In genomic region chrX:111133389-111133788, GRCh38 we compare ENCODE assay signal across 19 cellular contexts. TPM values are rescaled to one million over a fixed set of nuclear protein-coding genes. Genes with fewer than 3 reads are reported as not detected.
DNase-seq lines count a peak whose midpoint lies in the region; ATAC-seq and TF ChIP-seq lines count a peak whose summit lies in the region.
"Had no signal": no experiment of that assay in that cellular context is flagged by ENCODE, and none has a peak within 500 bp of the region (broad histone marks: within the 10 kb centered on the region; RNA-seq: fewer than 3 reads in every experiment).

No MANE protein-coding gene starts in this region.

- TF ChIP-seq CTCF in fibroblast of villous mesenchyme (IDR thresholded peaks at IDR 0.05; ENCODE audit: insufficient read depth, low read depth, low read length), result no peak

- H3K36me3 Mint-ChIP-seq in activated naive CD4-positive, alpha-beta T cell treated with anti-CD3 and anti-CD28 coated beads, Interleukin-2, amount 50 U/mL, for 24 hours, result no peaks in the 10 kb centered on the region
- no peaks in the 10 kb centered on the region for H3K36me3 Mint-ChIP-seq in stimulated activated naive B cell treated with anti-CD40 and anti-IgM and Interleukin-4, amounts not matched to agents 10 μg/mL and 1 μg/mL and 100 μg/mL, for 72 hours

- no peaks in the 10 kb centered on the region for H3K4me1 Mint-ChIP-seq in activated naive CD4-positive, alpha-beta T cell treated with anti-CD3 and anti-CD28 coated beads, Interleukin-2, amount 50 U/mL, for 24 hours
- peaks cover 0 to 16% of the 10 kb centered on the region in 2 donors for H3K4me1 Mint-ChIP-seq in stimulated activated naive B cell treated with anti-CD40 and anti-IgM and Interleukin-4, amounts not matched to agents 10 μg/mL and 1 μg/mL and 100 μg/mL, for 72 hours

- no peak for DNase-seq in activated naive CD4-positive, alpha-beta T cell (lab: John Stamatoyannopoulos, UW)
- peak; percentile 16 for DNase-seq in amniotic epithelial cell (ENCODE audit: low read depth)
- DNase-seq in fibroblast of villous mesenchyme (ENCODE audit: low read depth), result peak; percentile 13
- DNase-seq in stimulated activated naive B cell treated with anti-CD40 and anti-IgM and Interleukin-4, amounts not matched to agents 10 μg/mL and 1 μg/mL and 100 μg/mL, for 72 hours, result no peak
- no peak for DNase-seq in stimulated activated CD4-positive, alpha-beta T cell treated with anti-CD3 and anti-CD28 coated beads, Interleukin-4, amount 100 ng/mL, for 1 hour
- DNase-seq in DMS 273 (lab: John Stamatoyannopoulos, UW; ENCODE audit: unreplicated experiment), result no peak
- DNase-seq in Ammon's horn (ENCODE audit: low spot score), result no peak
- DNase-seq: CD4-positive, alpha-beta T cell; DMS79 treated with DMSO at 0.1 percent for 48 hours; GDM1; H7; NCI-H1436; NCI-H2081 treated with DMSO at 0.1 percent for 48 hours; NCI-H524; RPMI8226; SJCRH30 had no signal

- peak; percentile 74 to 79 for ATAC-seq in stimulated activated naive B cell treated with anti-CD40 and anti-IgM and Interleukin-4, amounts not matched to agents 10 μg/mL and 1 μg/mL and 100 μg/mL, for 72 hours (replicated peaks)
- ATAC-seq: HepG2 had no signal

- no peak overlapping the region for H3K4me3 Mint-ChIP-seq in activated naive CD4-positive, alpha-beta T cell treated with anti-CD3 and anti-CD28 coated beads, Interleukin-2, amount 50 U/mL, for 24 hours
- H3K4me3 Mint-ChIP-seq in stimulated activated naive B cell treated with anti-CD40 and anti-IgM and Interleukin-4, amounts not matched to agents 10 μg/mL and 1 μg/mL and 100 μg/mL, for 72 hours, result no peak overlapping the region
- H3K4me3 Mint-ChIP-seq: CD4-positive, alpha-beta T cell had no signal

- H3K9me3 Mint-ChIP-seq in activated naive CD4-positive, alpha-beta T cell treated with anti-CD3 and anti-CD28 coated beads, Interleukin-2, amount 50 U/mL, for 24 hours, result no peaks in the 10 kb centered on the region
- H3K9me3 Mint-ChIP-seq in stimulated activated naive B cell treated with anti-CD40 and anti-IgM and Interleukin-4, amounts not matched to agents 10 μg/mL and 1 μg/mL and 100 μg/mL, for 72 hours, result peaks cover 2 to 3% of the 10 kb centered on the region in 2 donors
- H3K9me3 Mint-ChIP-seq: CD4-positive, alpha-beta T cell had no signal

- H3K27me3 Mint-ChIP-seq in activated naive CD4-positive, alpha-beta T cell treated with anti-CD3 and anti-CD28 coated beads, Interleukin-2, amount 50 U/mL, for 24 hours, result no peaks in the 10 kb centered on the region
- H3K27me3 Mint-ChIP-seq in stimulated activated naive B cell treated with anti-CD40 and anti-IgM and Interleukin-4, amounts not matched to agents 10 μg/mL and 1 μg/mL and 100 μg/mL, for 72 hours, result peaks cover 0 to 3% of the 10 kb centered on the region in 2 donors
- H3K27me3 Mint-ChIP-seq: CD4-positive, alpha-beta T cell had no signal

- no peak overlapping the region for H3K4me3 ChIP-seq in fibroblast of villous mesenchyme (ENCODE audit: low read depth, low read length)
- H3K4me3 ChIP-seq: SJCRH30 had no signal

- peak overlapping the region; percentile 42 for H3K27ac Mint-ChIP-seq in activated naive CD4-positive, alpha-beta T cell treated with anti-CD3 and anti-CD28 coated beads, Interleukin-2, amount 50 U/mL, for 24 hours
- no peak overlapping the region for H3K27ac Mint-ChIP-seq in stimulated activated naive B cell treated with anti-CD40 and anti-IgM and Interleukin-4, amounts not matched to agents 10 μg/mL and 1 μg/mL and 100 μg/mL, for 72 hours
- H3K27ac Mint-ChIP-seq: CD4-positive, alpha-beta T cell had no signal

RNA-seq across cellular contexts. Expression of gene PAK3, which starts 37.4 kb away (rescaled TPM):
- 0.97 and 2.2 TPM in 2 replicates for total RNA-seq in fibroblast of villous mesenchyme
- total RNA-seq: HepG2, OCI-LY7 had no signal

Comparison
In these comparisons a context has a peak if more than half of its experiments do, and no peak if none do; other contexts are left out.
1. DNase-seq: peak in amniotic epithelial cell (single experiment) and fibroblast of villous mesenchyme (single experiment); none in activated naive CD4-positive, alpha-beta T cell (0 of 4), stimulated activated naive B cell treated with anti-CD40 and anti-IgM and Interleukin-4, amounts not matched to agents 10 μg/mL and 1 μg/mL and 100 μg/mL, for 72 hours (single experiment), stimulated activated CD4-positive, alpha-beta T cell treated with anti-CD3 and anti-CD28 coated beads, Interleukin-4, amount 100 ng/mL, for 1 hour (single experiment), DMS 273 (single experiment) and Ammon's horn (single experiment).